In genomic region chr4:8168232-8168631, GRCh38 we compare ENCODE assay signal across 17 cellular contexts. TPM values are rescaled to one million over a fixed set of nuclear protein-coding genes. Genes with fewer than 3 reads are reported as not detected.
DNase-seq lines count a peak whose midpoint lies in the region; ATAC-seq, FAIRE-seq and TF ChIP-seq lines count a peak whose summit lies in the region.
"Had no signal": no experiment of that assay in that cellular context is flagged by ENCODE, and none has a peak within 500 bp of the region (broad histone marks: within the 10 kb centered on the region; RNA-seq: fewer than 3 reads in every experiment).

No MANE protein-coding gene starts in this region.

- no peaks in the 10 kb centered on the region for H3K4me1 Mint-ChIP-seq in GM23338

- peaks cover 11% of the 10 kb centered on the region for H3K9me3 ChIP-seq in AG04450 (ENCODE audit: control insufficient read depth, insufficient read depth, low read length)
- peaks cover 6% of the 10 kb centered on the region for H3K9me3 ChIP-seq in K562 (replicated peaks; ENCODE audit: control insufficient read depth, insufficient read depth, low read depth, low read length)
- no peaks in the 10 kb centered on the region for H3K9me3 ChIP-seq in right lobe of liver
- no peaks in the 10 kb centered on the region for H3K9me3 ChIP-seq in suprapubic skin
- H3K9me3 ChIP-seq in GM23248 (ENCODE audit: low read depth) = no peaks in the 10 kb centered on the region

- H2AFZ ChIP-seq in GM23338 (no peak overlapping the region), K562 (ENCODE audit: low read depth, low read length) (no peak overlapping the region), GM23248 (no peak overlapping the region)

- no peak overlapping the region for H3K9ac ChIP-seq in K562 (ENCODE audit: insufficient read depth in 1 of 2, low read depth in 2 of 2, low read length in 2 of 2)
- no peak overlapping the region for H3K9ac ChIP-seq in GM23248

- intact Hi-C loops in K562 (cut with micrococcal nuclease) (no loop called here), right lobe of liver (cut with DNase I) (no loop called here)

- H3K27ac Mint-ChIP-seq in GM23338 = no peak overlapping the region
- H3K27ac Mint-ChIP-seq: CD4-positive, alpha-beta memory T cell; effector memory CD8-positive, alpha-beta T cell; naive thymus-derived CD4-positive, alpha-beta T cell; stimulated activated naive CD8-positive, alpha-beta T cell treated with anti-CD3 and anti-CD28 coated beads, Interleukin-15, Interleukin-2, amounts not matched to agents 100 ng/mL and 50 ng/mL, for 24 hours had no signal

- H3K27me3 Mint-ChIP-seq in GM23338 (ENCODE audit: insufficient read depth, low read depth, poor library complexity) = no peaks in the 10 kb centered on the region

- H3K36me3 ChIP-seq in GM23338 (ENCODE audit: insufficient read depth) (no peaks in the 10 kb centered on the region), K562 (ENCODE audit: control insufficient read depth, insufficient read depth, low read length) (no peaks in the 10 kb centered on the region), right lobe of liver (no peaks in the 10 kb centered on the region), suprapubic skin (no peaks in the 10 kb centered on the region), GM23248 (ENCODE audit: low read depth) (no peaks in the 10 kb centered on the region)

- H3K4me3 ChIP-seq in AG04450 (ENCODE audit: low read depth, low read length) (no peak overlapping the region), GM23338 (no peak overlapping the region), K562 (no peak overlapping the region), right lobe of liver (no peak overlapping the region), suprapubic skin (no peak overlapping the region), GM23248 (no peak overlapping the region)

- ATAC-seq in GM23338 = no peak
- ATAC-seq in K562 = no peak
- ATAC-seq in right lobe of liver = no peak
- ATAC-seq: effector memory CD8-positive, alpha-beta T cell had no signal

- TF ChIP-seq RAD21 in K562 (CRISPR knock-in tag; conservative IDR thresholded peaks at IDR 0.05 in 1 of 2, IDR thresholded peaks at IDR 0.05 in 1 of 2) = no peak

- in situ Hi-C loops in K562 (cut with MboI) = loop anchor here (10.0 kb wide), 1 partner anchor 237 kb away; no protein-coding TSS in a partner anchor
- in situ Hi-C loops in GM23248 (cut with MboI) = no loop called here

- CTCF ChIA-PET in AG04450 (lab: Charles Lee) = interaction anchor here (0.6 to 2.7 kb wide), 2 partner anchors 9 to 10 kb away, joined by 3 to 18 read pairs; no protein-coding TSS in a partner anchor
- CTCF ChIA-PET in K562 (lab: Yijun Ruan, JAX; ENCODE audit: low intra/inter-chr PET ratio) = no interaction called here

- H3F3A ChIP-seq in GM23338 (replicated peaks; ENCODE audit: low read depth) (no peaks in the 10 kb centered on the region), GM23248 (ENCODE audit: insufficient read depth) (no peaks in the 10 kb centered on the region)

- H3K79me2 ChIP-seq in GM23338 (replicated peaks; ENCODE audit: insufficient read depth) (no peaks in the 10 kb centered on the region), K562 (ENCODE audit: control insufficient read depth, insufficient read depth, low read length) (no peaks in the 10 kb centered on the region), GM23248 (ENCODE audit: insufficient read depth) (no peaks in the 10 kb centered on the region)

- peaks cover 19% of the 10 kb centered on the region for H3K9me3 Mint-ChIP-seq in GM23338
- H3K9me3 Mint-ChIP-seq: effector memory CD8-positive, alpha-beta T cell had no signal

- H3K9me1 ChIP-seq in K562 (ENCODE audit: control insufficient read depth, insufficient read depth, low read length) = no peaks in the 10 kb centered on the region

- H4K20me1 ChIP-seq in GM23338 (replicated peaks; ENCODE audit: insufficient read depth) = no peaks in the 10 kb centered on the region
- no peaks in the 10 kb centered on the region; the same call in 1 of the 2 replicates for H4K20me1 ChIP-seq in K562 (replicated peaks; ENCODE audit: control insufficient read depth, insufficient read depth, low read length)
- H4K20me1 ChIP-seq in GM23248 (ENCODE audit: insufficient read depth) = no peaks in the 10 kb centered on the region

- 0% methylated on average over 1 of the region's 1 CpG for WGBS in K562 (ENCODE audit: insufficient coverage, low coverage, missing lambda C conversion rate)
- 83% methylated on average over 1 of the region's 1 CpG for WGBS in right lobe of liver (ENCODE audit: insufficient coverage, low coverage, low lambda C conversion rate, missing lambda C conversion rate)
- WGBS in suprapubic skin = 92% methylated on average over 1 of the region's 1 CpG
- WGBS in GM23248 (ENCODE audit: low coverage in 1 of 2, low lambda C conversion rate in 2 of 2, missing lambda C conversion rate in 2 of 2), 2 experiments = 95 to 100% methylated on average over 1 of the region's 1 CpG

- no peak for FAIRE-seq in K562 (lab: Jason Lieb, UNC)
- FAIRE-seq: GM12891 had no signal

- peak; percentile 47 for TF ChIP-seq CTCF in AG04450 (IDR thresholded peaks at IDR 0.05; ENCODE audit: low read depth, low read length)
- peak; percentile 50 to 78 for TF ChIP-seq CTCF in GM23338 (conservative IDR thresholded peaks at IDR 0.05; ENCODE audit: low read depth in 2 of 2)
- TF ChIP-seq CTCF in K562 (IDR thresholded peaks at IDR 0.05 in 2 of 3, conservative IDR thresholded peaks at IDR 0.05 in 1 of 3; ENCODE audit: insufficient read depth in 2 of 3, low read depth in 1 of 3, low read length in 3 of 3) = peak in 2 of 3 experiments; percentile 24 to 54; a peak in 3 of 6 replicates
- peak; percentile 24 to 39 (median 31) for TF ChIP-seq CTCF in right lobe of liver (IDR thresholded peaks at IDR 0.05)
- TF ChIP-seq CTCF in suprapubic skin (IDR thresholded peaks at IDR 0.05) = no peak

- H3K9me2 ChIP-seq in GM23338 (ENCODE audit: insufficient read depth) (peaks cover 4% of the 10 kb centered on the region; the same call in 1 of the 2 replicates), GM23248 (ENCODE audit: insufficient read depth) (no peaks in the 10 kb centered on the region)

- H3K27me3 ChIP-seq in AG04450 (ENCODE audit: control insufficient read depth, insufficient read depth, low read length) (peaks cover 53% of the 10 kb centered on the region), GM23338 (ENCODE audit: insufficient read depth) (no peaks in the 10 kb centered on the region), K562 (ENCODE audit: control insufficient read depth in 2 of 2, insufficient read depth in 2 of 2, low read length in 2 of 2) (peaks cover 6 to 32% of the 10 kb centered on the region in 2 experiments; a peak in 4 of 5 replicates), right lobe of liver (no peaks in the 10 kb centered on the region), suprapubic skin (peaks cover 3% of the 10 kb centered on the region), GM23248 (replicated peaks; ENCODE audit: insufficient read depth) (peaks cover 25% of the 10 kb centered on the region; the same call in 1 of the 2 replicates)

- no TSS peak for BruUV-seq in K562 (replicated peaks; lab: Mats Ljungman, UMichigan)

- H3K4me1 ChIP-seq in GM23338 (ENCODE audit: insufficient read depth) (no peaks in the 10 kb centered on the region), K562 (replicated peaks in 1 of 2; ENCODE audit: control insufficient read depth in 2 of 2, insufficient read depth in 2 of 2, low read length in 2 of 2) (no peaks in the 10 kb centered on the region), right lobe of liver (no peaks in the 10 kb centered on the region), suprapubic skin (peaks cover 14% of the 10 kb centered on the region), GM23248 (ENCODE audit: insufficient read depth) (no peaks in the 10 kb centered on the region)

- TF ChIP-seq EP300 in K562 (IDR thresholded peaks at IDR 0.05; ENCODE audit: low read length) (no peak), suprapubic skin (IDR thresholded peaks at IDR 0.05) (no peak)

- no peak for DNase-seq in AG04450 (ENCODE audit: low read depth, low spot score)
- no peak for DNase-seq in GM23338 (ENCODE audit: low spot score)
- DNase-seq in K562 (ENCODE audit: extremely low read depth in 1 of 4, low spot score in 3 of 4) = peak in 2 of 4 experiments; percentile 53 to 60
- DNase-seq in right lobe of liver = no peak
- no peak for DNase-seq in suprapubic skin (ENCODE audit: low spot score in 2 of 2)
- no peak for DNase-seq in middle frontal gyrus (ENCODE audit: extremely low spot score, low spot score)
- no peak for DNase-seq in stimulated activated CD4-positive, alpha-beta T cell treated with anti-CD3 and anti-CD28 coated beads, Interleukin-2, amount 100 ng/mL, for 24 hours
- no peak for DNase-seq in GM23248
- DNase-seq: activated CD8-positive, alpha-beta memory T cell treated with anti-CD3 and anti-CD28 coated beads for 24 hours; CD4-positive, alpha-beta memory T cell; effector memory CD8-positive, alpha-beta T cell; naive thymus-derived CD4-positive, alpha-beta T cell; NCI-H1105 treated with DMSO at 0.1 percent for 48 hours; NCI-H526; SW 1271 had no signal

- no peak for TF ChIP-seq POLR2A in K562 (conservative IDR thresholded peaks at IDR 0.05)
- no peak for TF ChIP-seq POLR2A in right lobe of liver (IDR thresholded peaks at IDR 0.05)
- no peak for TF ChIP-seq POLR2A in suprapubic skin (IDR thresholded peaks at IDR 0.05)

- H3K4me3 Mint-ChIP-seq in GM23338 = no peak overlapping the region
- H3K4me3 Mint-ChIP-seq: effector memory CD8-positive, alpha-beta T cell; naive thymus-derived CD4-positive, alpha-beta T cell; stimulated activated naive CD8-positive, alpha-beta T cell treated with anti-CD3 and anti-CD28 coated beads, Interleukin-15, Interleukin-2, amounts not matched to agents 100 ng/mL and 50 ng/mL, for 24 hours had no signal

- H3K36me3 Mint-ChIP-seq in GM23338 (ENCODE audit: low read depth) = peaks cover 7% of the 10 kb centered on the region; the same call in 2 of the 3 replicates
- H3K36me3 Mint-ChIP-seq: naive thymus-derived CD4-positive, alpha-beta T cell had no signal

- POLR2A ChIA-PET in AG04450 (lab: Yijun Ruan, JAX) = no interaction called here
- POLR2A ChIA-PET in K562 (lab: Yijun Ruan, JAX) = interaction anchor here (0.8 kb wide), 1 partner anchor 92 kb away, joined by 3 read pairs; no protein-coding TSS in a partner anchor

- H3K27ac ChIP-seq in AG04450 (ENCODE audit: low read depth, low read length) (no peak overlapping the region), GM23338 (ENCODE audit: low read depth) (no peak overlapping the region), K562 (ENCODE audit: extremely low read depth, low read depth, low read length) (no peak overlapping the region), right lobe of liver (no peak overlapping the region), suprapubic skin (no peak overlapping the region), GM23248 (no peak overlapping the region)

- H3K4me2 ChIP-seq in GM23338 = no peak overlapping the region
- H3K4me2 ChIP-seq in K562 (ENCODE audit: insufficient read depth, low read length) = no peak overlapping the region
- no peak overlapping the region for H3K4me2 ChIP-seq in GM23248 (ENCODE audit: unreplicated experiment)

RNA-seq across cellular contexts. Expression of gene ABLIM2, which starts 9.6 kb away (rescaled TPM):
- 0.07 TPM in 1 of 2 replicates, not detected in the other for polyA plus RNA-seq in AG04450 (2011; rRNA removed)
- not detected in 2 replicates for polyA minus RNA-seq in AG04450 (2011; rRNA and poly(A)+ RNA removed)
- total RNA-seq in GM23338 (2014; rRNA removed; shearing (Covaris generic)) = 1.0 and 4.3 TPM in 2 replicates
- polyA plus RNA-seq in GM23338 (2016; fragmentation: Nextera tagmentation; extraction: Ambion mirVana) = 0.78 and 1.5 TPM in 2 replicates
- total RNA-seq in K562 (2011; cell fraction: chromatin; rRNA removed; ENCODE audit: low replicate concordance) = not detected in 2 replicates
- total RNA-seq in K562 (2011; cell fraction: nucleolus; rRNA removed) = not detected in 2 replicates
- total RNA-seq in K562 (2011; cell fraction: nucleoplasm; rRNA removed) = not detected in 2 replicates
- total RNA-seq in K562 (2014; rRNA removed) = not detected in 2 replicates
- not detected in 2 replicates for total RNA-seq in K562 (2014; rRNA removed; fragmentation: Illumina TruSeq; extraction: Trizol)
- not detected in 2 replicates for total RNA-seq in K562 (2015; rRNA removed; fragmentation: Illumina TruSeq; extraction: Trizol)
- not detected in 2 replicates for total RNA-seq in K562 (2021)
- not detected in 2 replicates for polyA plus RNA-seq in K562 (2011; rRNA removed)
- polyA plus RNA-seq in K562 (2011; cell fraction: cytosol; rRNA removed) = not detected in 2 replicates
- not detected in 2 replicates for polyA plus RNA-seq in K562 (2011; cell fraction: nucleus; rRNA removed)
- not detected in 2 replicates for polyA plus RNA-seq in K562 (2012)
- polyA plus RNA-seq in K562 (2014; fragmentation: Illumina TruSeq; extraction: Trizol) = not detected in 2 replicates
- polyA plus RNA-seq in K562 (2014; fragmentation: Nextera tagmentation; extraction: Ambion mirVana) = not detected
- not detected in 2 replicates for polyA plus RNA-seq in K562 (2014; rRNA removed)
- not detected in 2 replicates for polyA minus RNA-seq in K562 (2011; rRNA and poly(A)+ RNA removed)
- polyA minus RNA-seq in K562 (2011; cell fraction: cytosol; rRNA and poly(A)+ RNA removed) = not detected in 2 replicates
- not detected in 2 replicates for polyA minus RNA-seq in K562 (2011; cell fraction: nucleus; rRNA and poly(A)+ RNA removed)
- 1 to 10 TPM in 5 of 6 experiments, under 1 TPM in 1; 0.93 to 3.5 (median 2.3) TPM for total RNA-seq in right lobe of liver
- total RNA-seq in suprapubic skin = 10 to 100 TPM; 11.2 to 16.9 (median 13.3) TPM
- not detected in 2 replicates for total RNA-seq in GM23248 (2014; rRNA removed; shearing (Covaris generic))
- polyA plus RNA-seq in GM23248 (2016; fragmentation: Nextera tagmentation; extraction: Ambion mirVana) = not detected in 2 replicates

RNA-seq across cellular contexts. Expression of gene SH3TC1, which starts 30.9 kb away (rescaled TPM):
- 0.98 and 1.4 TPM in 2 replicates for polyA plus RNA-seq in AG04450 (2011; rRNA removed)
- polyA minus RNA-seq in AG04450 (2011; rRNA and poly(A)+ RNA removed) = 1.9 and 2.7 TPM in 2 replicates
- 0.07 TPM in 1 of 2 replicates, not detected in the other for total RNA-seq in GM23338 (2014; rRNA removed; shearing (Covaris generic))
- not detected in 2 replicates for polyA plus RNA-seq in GM23338 (2016; fragmentation: Nextera tagmentation; extraction: Ambion mirVana)
- 3.2 and 16.5 TPM in 2 replicates for total RNA-seq in K562 (2011; cell fraction: chromatin; rRNA removed; ENCODE audit: low replicate concordance)
- total RNA-seq in K562 (2011; cell fraction: nucleolus; rRNA removed) = 8.8 and 11.8 TPM in 2 replicates
- 7.0 TPM in 2 replicates for total RNA-seq in K562 (2011; cell fraction: nucleoplasm; rRNA removed)
- total RNA-seq in K562 (2014; rRNA removed) = 1.5 and 1.7 TPM in 2 replicates
- total RNA-seq in K562 (2014; rRNA removed; fragmentation: Illumina TruSeq; extraction: Trizol) = 0.32 and 0.55 TPM in 2 replicates
- total RNA-seq in K562 (2015; rRNA removed; fragmentation: Illumina TruSeq; extraction: Trizol) = 0.41 and 0.51 TPM in 2 replicates
- 1.1 and 2.1 TPM in 2 replicates for total RNA-seq in K562 (2021)
- polyA plus RNA-seq in K562 (2011; rRNA removed) = 0.38 and 0.46 TPM in 2 replicates
- polyA plus RNA-seq in K562 (2011; cell fraction: cytosol; rRNA removed) = 0.44 and 0.70 TPM in 2 replicates
- 2.6 and 3.4 TPM in 2 replicates for polyA plus RNA-seq in K562 (2011; cell fraction: nucleus; rRNA removed)
- 1.2 and 19.6 TPM in 2 replicates for polyA plus RNA-seq in K562 (2012)
- 0.46 and 0.87 TPM in 2 replicates for polyA plus RNA-seq in K562 (2014; fragmentation: Illumina TruSeq; extraction: Trizol)
- under 1 TPM in 1 of 2 experiments, not detected in 1; 0.04 TPM for polyA plus RNA-seq in K562 (2014; fragmentation: Nextera tagmentation; extraction: Ambion mirVana)
- polyA plus RNA-seq in K562 (2014; rRNA removed) = 0.45 and 0.88 TPM in 2 replicates
- polyA minus RNA-seq in K562 (2011; rRNA and poly(A)+ RNA removed) = 0.18 and 0.45 TPM in 2 replicates
- polyA minus RNA-seq in K562 (2011; cell fraction: cytosol; rRNA and poly(A)+ RNA removed) = 0.48 and 1.6 TPM in 2 replicates
- 3.6 and 4.7 TPM in 2 replicates for polyA minus RNA-seq in K562 (2011; cell fraction: nucleus; rRNA and poly(A)+ RNA removed)
- 10 to 100 TPM; 13.2 to 48.0 (median 24.9) TPM for total RNA-seq in right lobe of liver
- total RNA-seq in suprapubic skin = 10 to 100 TPM in 2 of 4 donors, 1 to 10 TPM in 2; 6.3 to 15.1 (median 9.9) TPM
- 6.5 and 9.9 TPM in 2 replicates for total RNA-seq in GM23248 (2014; rRNA removed; shearing (Covaris generic))
- 0.57 and 2.3 TPM in 2 replicates for polyA plus RNA-seq in GM23248 (2016; fragmentation: Nextera tagmentation; extraction: Ambion mirVana)

Comparison
In these comparisons a context has a peak if more than half of its experiments do, and no peak if none do; other contexts are left out.
1. CTCF ChIP-seq: peak in AG04450 (single experiment), GM23338 (2 of 2), K562 (2 of 3) and right lobe of liver (4 of 4); none in suprapubic skin (0 of 2).